ENCODE assay signal across 13 cellular contexts in the genomic region with DNA sequence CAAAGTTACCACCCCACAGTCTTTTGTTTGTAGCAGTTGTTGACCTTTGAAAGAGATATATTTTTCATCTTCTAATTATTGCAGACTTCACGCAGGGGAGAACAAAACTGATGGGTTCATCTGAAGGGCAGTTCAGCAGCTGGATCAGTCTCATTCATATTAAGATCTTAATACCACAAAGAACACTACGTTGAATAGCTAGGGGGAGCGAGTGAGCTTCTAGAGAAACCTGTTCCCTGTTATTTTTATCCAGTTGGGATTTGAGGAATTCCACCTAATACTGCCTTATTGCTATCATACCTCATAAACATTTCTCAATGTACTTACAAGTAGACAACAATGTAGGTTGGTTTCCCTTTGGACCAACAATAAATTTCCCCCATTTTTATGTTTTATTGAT.
DNase-seq lines count a peak whose midpoint lies in the region; ATAC-seq and TF ChIP-seq lines count a peak whose summit lies in the region.
"Had no signal": no experiment of that assay in that cellular context is flagged by ENCODE, and none has a peak within 500 bp of the region (broad histone marks: within the 10 kb centered on the region; RNA-seq: fewer than 3 reads in every experiment).

No MANE protein-coding gene starts in this region.

- H3K9me3 Mint-ChIP-seq in WTC11, result peaks cover 55% of the 10 kb centered on the region

- intact Hi-C loops in A673 (cut with micrococcal nuclease; ENCODE audit: unreplicated experiment), result no loop called here

- ATAC-seq in WTC11, result peak; percentile 68; the same call in 1 of the 2 replicates
- ATAC-seq in GM19324 (IDR thresholded peaks at IDR 0.05; ENCODE audit: low FRiP score, unreplicated experiment), result no peak

- H3K36me3 Mint-ChIP-seq in WTC11, result peaks cover 34% of the 10 kb centered on the region

- peaks cover 11% of the 10 kb centered on the region for H3K4me1 Mint-ChIP-seq in WTC11

- no peak overlapping the region for H3K27ac ChIP-seq in A673 (ENCODE audit: low read depth, low read length, poor library complexity, severe bottlenecking)
- H3K27ac ChIP-seq: BLaER1, epithelial cell of prostate had no signal

- no peaks in the 10 kb centered on the region for H3K36me3 ChIP-seq in A673 (ENCODE audit: insufficient read depth, low read length, poor library complexity, severe bottlenecking)
- H3K36me3 ChIP-seq: BLaER1 had no signal

- no peak overlapping the region for H3K4me3 Mint-ChIP-seq in WTC11

- H3K4me1 ChIP-seq in A673 (ENCODE audit: insufficient read depth, low read length, poor library complexity, severe bottlenecking), result no peaks in the 10 kb centered on the region
- H3K4me1 ChIP-seq: BLaER1 had no signal

- H3K4me3 ChIP-seq in A673 (ENCODE audit: low read depth, low read length, poor library complexity, severe bottlenecking), result no peak overlapping the region
- H3K4me3 ChIP-seq: BLaER1 had no signal

- H3K27ac Mint-ChIP-seq in WTC11, result no peak overlapping the region

- H3K27me3 ChIP-seq in A673 (replicated peaks; ENCODE audit: insufficient read depth, low read depth, low read length, poor library complexity), result no peaks in the 10 kb centered on the region
- H3K27me3 ChIP-seq: BLaER1 had no signal

- BruUV-seq in A673 (replicated peaks; lab: Mats Ljungman, UMichigan), result no TSS peak

- DNase-seq in A673 (ENCODE audit: low spot score), result peak; percentile 23
- peak; percentile 35 for DNase-seq in HCEC 1CT
- DNase-seq in WTC11 (ENCODE audit: low spot score), result no peak
- DNase-seq in kidney glomerular epithelial cell (lab: John Stamatoyannopoulos, UW), result peak; percentile 38
- no peak for DNase-seq in stimulated activated CD4-positive, alpha-beta T cell treated with anti-CD3 and anti-CD28 coated beads, Interleukin-2, amount 100 ng/mL, for 24 hours
- DNase-seq in effector CD8-positive, alpha-beta T cell (lab: John Stamatoyannopoulos, UW), result no peak
- DNase-seq in SIG-M5 treated with dmso at 0.1 percent for 504 hours (lab: John Stamatoyannopoulos, UW; ENCODE audit: unreplicated experiment), result no peak
- DNase-seq: amniotic stem cell, NCI-H1092 treated with DMSO at 0.1 percent for 48 hours, T1000 had no signal

- no peaks in the 10 kb centered on the region for H3K27me3 Mint-ChIP-seq in WTC11 (ENCODE audit: low read depth)

- CTCF ChIA-PET in A673 (lab: Charles Lee), result no interaction called here
- CTCF ChIA-PET in WTC11 (lab: Charles Lee), result interaction anchor here (0.9 to 1.2 kb wide), 2 partner anchors 433 to 484 kb away, joined by 3 to 4 read pairs; no protein-coding TSS in a partner anchor

- peak; percentile 46 for TF ChIP-seq CTCF in A673 (conservative IDR thresholded peaks at IDR 0.05; ENCODE audit: low read depth, low read length)
- no peak for TF ChIP-seq CTCF in WTC11 (IDR thresholded peaks at IDR 0.05)

- H3K9me3 ChIP-seq in A673 (ENCODE audit: low read depth, low read length, poor library complexity, severe bottlenecking), result no peaks in the 10 kb centered on the region
- H3K9me3 ChIP-seq: BLaER1 had no signal

- POLR2A ChIA-PET in A673 (lab: Charles Lee; ENCODE audit: low non-redundant PET), result no interaction called here
- POLR2A ChIA-PET in WTC11 (lab: Charles Lee), result no interaction called here

TF ChIP-seq in WTC11, 78 proteins besides CTCF, POLR2A, EP300 and RAD21:
- no peak for TF ChIP-seq MYBL2 (CRISPR knock-in tag; IDR thresholded peaks at IDR 0.05)
- TF ChIP-seq, protein P1, sequence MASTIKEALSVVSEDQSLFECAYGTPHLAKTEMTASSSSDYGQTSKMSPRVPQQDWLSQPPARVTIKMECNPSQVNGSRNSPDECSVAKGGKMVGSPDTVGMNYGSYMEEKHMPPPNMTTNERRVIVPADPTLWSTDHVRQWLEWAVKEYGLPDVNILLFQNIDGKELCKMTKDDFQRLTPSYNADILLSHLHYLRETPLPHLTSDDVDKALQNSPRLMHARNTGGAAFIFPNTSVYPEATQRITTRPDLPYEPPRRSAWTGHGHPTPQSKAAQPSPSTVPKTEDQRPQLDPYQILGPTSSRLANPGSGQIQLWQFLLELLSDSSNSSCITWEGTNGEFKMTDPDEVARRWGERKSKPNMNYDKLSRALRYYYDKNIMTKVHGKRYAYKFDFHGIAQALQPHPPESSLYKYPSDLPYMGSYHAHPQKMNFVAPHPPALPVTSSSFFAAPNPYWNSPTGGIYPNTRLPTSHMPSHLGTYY (CRISPR knock-in tag; IDR thresholded peaks at IDR 0.05), result no peak
- no peak for TF ChIP-seq JAZF1 (CRISPR knock-in tag; IDR thresholded peaks at IDR 0.05)
- TF ChIP-seq HMGA2 (CRISPR knock-in tag; IDR thresholded peaks at IDR 0.05), result no peak
- TF ChIP-seq SOX15 (CRISPR knock-in tag; IDR thresholded peaks at IDR 0.05), result no peak
- no peak for TF ChIP-seq CREB1 (CRISPR knock-in tag; IDR thresholded peaks at IDR 0.05)
- TF ChIP-seq, protein P2, sequence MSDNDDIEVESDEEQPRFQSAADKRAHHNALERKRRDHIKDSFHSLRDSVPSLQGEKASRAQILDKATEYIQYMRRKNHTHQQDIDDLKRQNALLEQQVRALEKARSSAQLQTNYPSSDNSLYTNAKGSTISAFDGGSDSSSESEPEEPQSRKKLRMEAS (CRISPR knock-in tag; IDR thresholded peaks at IDR 0.05), result no peak
- TF ChIP-seq ELF4 (CRISPR knock-in tag; IDR thresholded peaks at IDR 0.05; ENCODE audit: low read depth), result no peak
- no peak for TF ChIP-seq TCF7 (CRISPR knock-in tag; IDR thresholded peaks at IDR 0.05; ENCODE audit: low read depth)
- TF ChIP-seq, protein P3, sequence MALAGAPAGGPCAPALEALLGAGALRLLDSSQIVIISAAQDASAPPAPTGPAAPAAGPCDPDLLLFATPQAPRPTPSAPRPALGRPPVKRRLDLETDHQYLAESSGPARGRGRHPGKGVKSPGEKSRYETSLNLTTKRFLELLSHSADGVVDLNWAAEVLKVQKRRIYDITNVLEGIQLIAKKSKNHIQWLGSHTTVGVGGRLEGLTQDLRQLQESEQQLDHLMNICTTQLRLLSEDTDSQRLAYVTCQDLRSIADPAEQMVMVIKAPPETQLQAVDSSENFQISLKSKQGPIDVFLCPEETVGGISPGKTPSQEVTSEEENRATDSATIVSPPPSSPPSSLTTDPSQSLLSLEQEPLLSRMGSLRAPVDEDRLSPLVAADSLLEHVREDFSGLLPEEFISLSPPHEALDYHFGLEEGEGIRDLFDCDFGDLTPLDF (CRISPR knock-in tag; IDR thresholded peaks at IDR 0.05), result no peak
- TF ChIP-seq NFE2L1 (CRISPR knock-in tag; IDR thresholded peaks at IDR 0.05), result no peak
- no peak for TF ChIP-seq IRF2 (CRISPR knock-in tag; IDR thresholded peaks at IDR 0.05; ENCODE audit: borderline replicate concordance, low read depth)
- TF ChIP-seq ZNF121 (CRISPR knock-in tag; IDR thresholded peaks at IDR 0.05), result no peak
- TF ChIP-seq, protein P4, sequence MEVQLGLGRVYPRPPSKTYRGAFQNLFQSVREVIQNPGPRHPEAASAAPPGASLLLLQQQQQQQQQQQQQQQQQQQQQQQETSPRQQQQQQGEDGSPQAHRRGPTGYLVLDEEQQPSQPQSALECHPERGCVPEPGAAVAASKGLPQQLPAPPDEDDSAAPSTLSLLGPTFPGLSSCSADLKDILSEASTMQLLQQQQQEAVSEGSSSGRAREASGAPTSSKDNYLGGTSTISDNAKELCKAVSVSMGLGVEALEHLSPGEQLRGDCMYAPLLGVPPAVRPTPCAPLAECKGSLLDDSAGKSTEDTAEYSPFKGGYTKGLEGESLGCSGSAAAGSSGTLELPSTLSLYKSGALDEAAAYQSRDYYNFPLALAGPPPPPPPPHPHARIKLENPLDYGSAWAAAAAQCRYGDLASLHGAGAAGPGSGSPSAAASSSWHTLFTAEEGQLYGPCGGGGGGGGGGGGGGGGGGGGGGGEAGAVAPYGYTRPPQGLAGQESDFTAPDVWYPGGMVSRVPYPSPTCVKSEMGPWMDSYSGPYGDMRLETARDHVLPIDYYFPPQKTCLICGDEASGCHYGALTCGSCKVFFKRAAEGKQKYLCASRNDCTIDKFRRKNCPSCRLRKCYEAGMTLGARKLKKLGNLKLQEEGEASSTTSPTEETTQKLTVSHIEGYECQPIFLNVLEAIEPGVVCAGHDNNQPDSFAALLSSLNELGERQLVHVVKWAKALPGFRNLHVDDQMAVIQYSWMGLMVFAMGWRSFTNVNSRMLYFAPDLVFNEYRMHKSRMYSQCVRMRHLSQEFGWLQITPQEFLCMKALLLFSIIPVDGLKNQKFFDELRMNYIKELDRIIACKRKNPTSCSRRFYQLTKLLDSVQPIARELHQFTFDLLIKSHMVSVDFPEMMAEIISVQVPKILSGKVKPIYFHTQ (CRISPR knock-in tag; IDR thresholded peaks at IDR 0.05), result no peak

Comparison
In these comparisons a context has a peak if more than half of its experiments do, and no peak if none do; other contexts are left out.
1. DNase-seq: peak in A673 (single experiment), HCEC 1CT (single experiment) and kidney glomerular epithelial cell (single experiment); none in WTC11 (single experiment), stimulated activated CD4-positive, alpha-beta T cell treated with anti-CD3 and anti-CD28 coated beads, Interleukin-2, amount 100 ng/mL, for 24 hours (0 of 2), effector CD8-positive, alpha-beta T cell (single experiment) and SIG-M5 treated with dmso at 0.1 percent for 504 hours (single experiment).